In genomic region chr1:180632326-180633088, GRCh38 we compare ENCODE assay signal across 8 cellular contexts. TPM values are rescaled to one million over a fixed set of nuclear protein-coding genes. Genes with fewer than 3 reads are reported as not detected.
DNase-seq lines count a peak whose midpoint lies in the region; ATAC-seq lines count a peak whose summit lies in the region.

No MANE protein-coding gene starts in this region.

- peak overlapping the region in 1 of 2 experiments; percentile 97 for H3K14ac ChIP-seq in mesenchymal stem cell (ENCODE audit: low read length in 2 of 2)

- H3K4me1 ChIP-seq in ectodermal cell (ENCODE audit: control insufficient read depth, insufficient read depth, low read length) (no peaks in the 10 kb centered on the region), mesenchymal stem cell (ENCODE audit: control insufficient read depth, insufficient read depth, low read depth, low read length) (peaks cover 2% of the 10 kb centered on the region)

- peak overlapping the region; percentile 93 for H3K9ac ChIP-seq in mesenchymal stem cell (ENCODE audit: low read length)

- peak overlapping the region; percentile 26 to 95 for H3K18ac ChIP-seq in mesenchymal stem cell (ENCODE audit: low read depth in 1 of 2, low read length in 2 of 2)

- H2BK15ac ChIP-seq in mesenchymal stem cell (ENCODE audit: low read depth, poor library complexity, severe bottlenecking), result peak overlapping the region; percentile 56

- peak overlapping the region; percentile 91 for H3K4me2 ChIP-seq in mesenchymal stem cell (ENCODE audit: low read length, poor library complexity, severe bottlenecking)

- peak; percentile 53 for ATAC-seq in HG02642 (IDR thresholded peaks at IDR 0.05; ENCODE audit: poor library complexity, unreplicated experiment)

- DNase-seq in NK-92 treated with Interleukin-12 subunit alpha and Interleukin-12 subunit beta, amount 100 ng/mL, for 24 hours (lab: John Stamatoyannopoulos, UW), result peak; percentile 70
- DNase-seq in NK-92 (lab: John Stamatoyannopoulos, UW; ENCODE audit: unreplicated experiment) (no peak), NCI-H2029 treated with DMSO at 0.1 percent for 48 hours (lab: John Stamatoyannopoulos, UW) (peak; percentile 25), mesenchymal stem cell (no peak)
- DNase-seq in activated CD4-positive, alpha-beta T cell treated with anti-CD3 and anti-CD28 coated beads for 24 hours (ENCODE audit: low read depth in 2 of 2), result peak; percentile 35 to 41
- peak; percentile 8 to 19 for DNase-seq in stimulated activated CD8-positive, alpha-beta memory T cell treated with anti-CD3 and anti-CD28 coated beads, Interleukin-2, amount 100 ng/mL, for 1 hour (ENCODE audit: low read depth in 2 of 2)

- peak overlapping the region in 1 of 2 experiments; percentile 94 for H2BK12ac ChIP-seq in mesenchymal stem cell (ENCODE audit: low read length in 2 of 2)

- H3K27me3 ChIP-seq in ectodermal cell (ENCODE audit: control insufficient read depth, insufficient read depth, low read length, poor library complexity, severe bottlenecking), result no peaks in the 10 kb centered on the region
- no peaks in the 10 kb centered on the region for H3K27me3 ChIP-seq in mesenchymal stem cell (ENCODE audit: control insufficient read depth in 1 of 2, insufficient read depth in 1 of 2, low read length in 2 of 2)

- no peak overlapping the region for H2BK120ac ChIP-seq in mesenchymal stem cell (ENCODE audit: low read depth, low read length)

- peak overlapping the region in 1 of 2 experiments; percentile 54 for H3K4ac ChIP-seq in mesenchymal stem cell (ENCODE audit: low read depth in 1 of 2, low read length in 2 of 2)

- H4K91ac ChIP-seq in mesenchymal stem cell (ENCODE audit: low read length), result no peak overlapping the region

- no peak overlapping the region for H4K8ac ChIP-seq in mesenchymal stem cell (ENCODE audit: low read length)

- WGBS in ectodermal cell, 2 experiments, result 0% methylated on average over 43 to 44 of the region's 44 CpGs
- 0% methylated on average over 7 of the region's 44 CpGs for WGBS in mesenchymal stem cell

- peak overlapping the region in 1 of 2 experiments; percentile 99 for H3K23ac ChIP-seq in mesenchymal stem cell (ENCODE audit: low read length in 2 of 2)

- H3K4me3 ChIP-seq in ectodermal cell (ENCODE audit: insufficient read depth, low read depth, low read length) (peak overlapping the region; percentile 89), mesenchymal stem cell (ENCODE audit: insufficient read depth in 1 of 2, low read depth in 1 of 2, low read length in 2 of 2) (peak overlapping the region; percentile 81 to 94)

- no peak overlapping the region for H2BK5ac ChIP-seq in mesenchymal stem cell (ENCODE audit: low read depth, low read length, poor library complexity, severe bottlenecking)

- H3K27ac ChIP-seq in ectodermal cell (ENCODE audit: insufficient read depth, low read depth, low read length, poor library complexity, severe bottlenecking) (peak overlapping the region; percentile 90), mesenchymal stem cell (ENCODE audit: low read length, poor library complexity, severe bottlenecking) (peak overlapping the region; percentile 42)

- peak overlapping the region; percentile 96 for H2AFZ ChIP-seq in mesenchymal stem cell (ENCODE audit: low read depth, low read length)

- H3K36me3 ChIP-seq in ectodermal cell (ENCODE audit: control insufficient read depth, insufficient read depth, low read length), result no peaks in the 10 kb centered on the region
- H3K36me3 ChIP-seq in mesenchymal stem cell (ENCODE audit: control insufficient read depth in 1 of 2, insufficient read depth in 2 of 2, low read depth in 1 of 2, low read length in 2 of 2), result no peaks in the 10 kb centered on the region

- no peaks in the 10 kb centered on the region for H3K9me3 ChIP-seq in ectodermal cell (ENCODE audit: control insufficient read depth, low read length)
- no peaks in the 10 kb centered on the region for H3K9me3 ChIP-seq in mesenchymal stem cell (ENCODE audit: control insufficient read depth, low read length)

- peaks cover 4% of the 10 kb centered on the region for H3K79me1 ChIP-seq in mesenchymal stem cell (replicated peaks; ENCODE audit: low read length, poor library complexity, severe bottlenecking)

- H2AK5ac ChIP-seq in mesenchymal stem cell (ENCODE audit: low read length, severe bottlenecking), result no peak overlapping the region

RNA-seq across cellular contexts. Expression of gene XPR1, which starts 0.7 kb away (rescaled TPM):
- polyA plus RNA-seq in ectodermal cell (2013, experiment 1 of 4), result 54.6 TPM
- polyA plus RNA-seq in ectodermal cell (2013, experiment 2 of 4), result 76.7 TPM
- 50.3 TPM for polyA plus RNA-seq in ectodermal cell (2013, experiment 3 of 4)
- 64.8 TPM for polyA plus RNA-seq in ectodermal cell (2013, experiment 4 of 4)
- 23.8 TPM for polyA plus RNA-seq in mesenchymal stem cell (2013, experiment 1 of 2)
- polyA plus RNA-seq in mesenchymal stem cell (2013, experiment 2 of 2), result 25.6 TPM

Comparison
In these comparisons a context has a peak if more than half of its experiments do, and no peak if none do; other contexts are left out.
1. DNase-seq: peak in NK-92 treated with Interleukin-12 subunit alpha and Interleukin-12 subunit beta, amount 100 ng/mL, for 24 hours (single experiment), NCI-H2029 treated with DMSO at 0.1 percent for 48 hours (single experiment), activated CD4-positive, alpha-beta T cell treated with anti-CD3 and anti-CD28 coated beads for 24 hours (2 of 2) and stimulated activated CD8-positive, alpha-beta memory T cell treated with anti-CD3 and anti-CD28 coated beads, Interleukin-2, amount 100 ng/mL, for 1 hour (2 of 2); none in NK-92 (single experiment) and mesenchymal stem cell (single experiment).